8 cellular contexts compared by ENCODE assay signal in the genomic region with DNA sequence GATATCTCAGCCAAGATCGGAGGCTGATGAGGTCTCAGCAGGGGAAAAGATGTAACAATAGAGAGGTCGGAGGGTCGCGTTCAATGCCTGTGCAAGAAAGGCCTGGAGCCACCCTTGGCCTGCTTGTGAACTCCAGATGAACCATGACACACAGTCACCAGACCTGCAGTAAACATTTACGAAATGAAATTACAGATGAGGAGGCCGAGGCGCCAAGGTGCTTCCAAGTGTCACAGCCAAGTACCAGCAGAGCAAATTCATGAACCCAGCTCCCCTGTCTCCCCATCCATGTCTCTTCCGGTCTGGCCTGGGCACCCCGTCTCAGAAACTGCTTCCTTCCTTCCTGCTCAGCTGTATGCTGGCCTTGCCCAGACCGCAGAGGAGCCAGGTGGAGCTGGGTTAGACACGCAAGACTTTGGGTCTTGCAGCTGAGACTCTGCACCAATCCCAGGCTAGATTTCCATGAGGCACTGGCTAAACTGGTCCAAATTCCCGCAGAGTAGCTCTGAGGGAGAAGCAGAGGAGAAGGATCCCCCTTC. TPM values are rescaled to one million over a fixed set of nuclear protein-coding genes. Genes with fewer than 3 reads are reported as not detected.
A peak's percentile ranks its signal among the peaks of the same experiment; 100 is the strongest.
DNase-seq lines count a peak whose midpoint lies in the region; ATAC-seq, FAIRE-seq and TF ChIP-seq lines count a peak whose summit lies in the region.

No MANE protein-coding gene starts in this region.

- H3K9me3 Mint-ChIP-seq in activated T-helper 17 cell treated with anti-CD3 and anti-CD28 coated beads, Interleukin-2, amount 50 U/mL, for 72 hours, result no peaks in the 10 kb centered on the region
- H3K9me3 Mint-ChIP-seq in natural killer cell treated with Interleukin-12 subunit alpha and Interleukin-12 subunit beta and Interleukin-15 and Interleukin-18, amount 100 ng/mL, for 72 hours, result no peaks in the 10 kb centered on the region

- H3K4me1 Mint-ChIP-seq in activated T-helper 17 cell treated with anti-CD3 and anti-CD28 coated beads, Interleukin-2, amount 50 U/mL, for 72 hours, result peaks cover 22% of the 10 kb centered on the region
- peaks cover 24% of the 10 kb centered on the region in 2 donors for H3K4me1 Mint-ChIP-seq in natural killer cell treated with Interleukin-12 subunit alpha and Interleukin-12 subunit beta and Interleukin-15 and Interleukin-18, amount 100 ng/mL, for 72 hours (ENCODE audit: low read depth in 2 of 2)

- TF ChIP-seq POLR2A in GM12891 (IDR thresholded peaks at IDR 0.05; ENCODE audit: low read depth, low read length), result no peak

- H3K36me3 Mint-ChIP-seq in activated T-helper 17 cell treated with anti-CD3 and anti-CD28 coated beads, Interleukin-2, amount 50 U/mL, for 72 hours (ENCODE audit: low read depth), result peaks cover 26% of the 10 kb centered on the region
- H3K36me3 Mint-ChIP-seq in natural killer cell treated with Interleukin-12 subunit alpha and Interleukin-12 subunit beta and Interleukin-15 and Interleukin-18, amount 100 ng/mL, for 72 hours, result no peaks in the 10 kb centered on the region

- H3K4me3 Mint-ChIP-seq in activated T-helper 17 cell treated with anti-CD3 and anti-CD28 coated beads, Interleukin-2, amount 50 U/mL, for 72 hours, result peak overlapping the region; percentile 67
- H3K4me3 Mint-ChIP-seq in natural killer cell treated with Interleukin-12 subunit alpha and Interleukin-12 subunit beta and Interleukin-15 and Interleukin-18, amount 100 ng/mL, for 72 hours, result peak overlapping the region; percentile 72

- no peaks in the 10 kb centered on the region for H3K27me3 Mint-ChIP-seq in activated T-helper 17 cell treated with anti-CD3 and anti-CD28 coated beads, Interleukin-2, amount 50 U/mL, for 72 hours
- no peaks in the 10 kb centered on the region for H3K27me3 Mint-ChIP-seq in natural killer cell treated with Interleukin-12 subunit alpha and Interleukin-12 subunit beta and Interleukin-15 and Interleukin-18, amount 100 ng/mL, for 72 hours

- DNase-seq in GM12891 (ENCODE audit: insufficient read length, low spot score) (no peak), HT-29 (ENCODE audit: low spot score) (peak; percentile 45), cortex of kidney (lab: John Stamatoyannopoulos, UW) (no peak), D341Med (ENCODE audit: low spot score) (no peak), AG20443 (ENCODE audit: low spot score) (no peak)
- DNase-seq in natural killer cell treated with Interleukin-12 subunit alpha and Interleukin-12 subunit beta and Interleukin-15 and Interleukin-18, amount 100 ng/mL, for 72 hours (ENCODE audit: low spot score), result no peak

- peak; percentile 78 for ATAC-seq in activated T-helper 17 cell treated with anti-CD3 and anti-CD28 coated beads, Interleukin-2, amount 50 U/mL, for 72 hours (replicated peaks)
- ATAC-seq in natural killer cell treated with Interleukin-12 subunit alpha and Interleukin-12 subunit beta and Interleukin-15 and Interleukin-18, amount 100 ng/mL, for 72 hours, result peak; percentile 74 to 78
- no peak for ATAC-seq in HG03432 (IDR thresholded peaks at IDR 0.05; ENCODE audit: unreplicated experiment)

- H3K27ac Mint-ChIP-seq in activated T-helper 17 cell treated with anti-CD3 and anti-CD28 coated beads, Interleukin-2, amount 50 U/mL, for 72 hours, result peak overlapping the region; percentile 91
- H3K27ac Mint-ChIP-seq in natural killer cell treated with Interleukin-12 subunit alpha and Interleukin-12 subunit beta and Interleukin-15 and Interleukin-18, amount 100 ng/mL, for 72 hours, result peak overlapping the region; percentile 85 to 86

- FAIRE-seq in GM12891 (lab: Jason Lieb, UNC), result peak; percentile 78

TF ChIP-seq in GM12891, 5 proteins besides CTCF, POLR2A, EP300 and RAD21:
- TF ChIP-seq PAX5 (IDR thresholded peaks at IDR 0.05; ENCODE audit: insufficient read depth, low read length, severe bottlenecking) (no peak), POLR2AphosphoS5 (IDR thresholded peaks at IDR 0.05; ENCODE audit: low read depth, low read length) (no peak), TAF1 (IDR thresholded peaks at IDR 0.05; ENCODE audit: low read depth, low read length) (no peak), SPI1 (IDR thresholded peaks at IDR 0.05; ENCODE audit: low read depth, low read length) (no peak), POU2F2 (IDR thresholded peaks at IDR 0.05; ENCODE audit: low read depth, low read length) (no peak)

RNA-seq across cellular contexts. Expression of gene CHMP4B, which starts 48.1 kb away (rescaled TPM):
- 100 TPM for polyA plus RNA-seq in GM12891 (2012; ENCODE audit: low read depth, missing spikeins)
- 117 and 120 TPM in 2 replicates for total RNA-seq in HT-29 (2014; rRNA removed; shearing (Covaris generic))
- total RNA-seq in activated T-helper 17 cell treated with anti-CD3 and anti-CD28 coated beads, Interleukin-2, amount 50 U/mL, for 72 hours, result 10 to 100 TPM; 57.6 to 63.5 TPM
- 10 to 100 TPM; 62.3 to 84.5 TPM for total RNA-seq in natural killer cell treated with Interleukin-12 subunit alpha and Interleukin-12 subunit beta and Interleukin-15 and Interleukin-18, amount 100 ng/mL, for 72 hours
